ENCODE assay signal across 1 cellular context in genomic region chr2:181891966-181892794, GRCh38.
TF ChIP-seq lines count a peak whose summit lies in the region.

No MANE protein-coding gene starts in this region.

TF ChIP-seq in GM12878, 131 proteins besides CTCF, POLR2A, EP300 and RAD21 (continued from another document and continues in another):
- TF ChIP-seq PKNOX1 (IDR thresholded peaks at IDR 0.05) (peak; percentile 11; the same call in 1 of the 2 replicates), PAX8 (IDR thresholded peaks at IDR 0.05) (no peak), MLLT1 (IDR thresholded peaks at IDR 0.05) (no peak), SKIL (IDR thresholded peaks at IDR 0.05; ENCODE audit: low read depth, poor library complexity, severe bottlenecking) (no peak), PML (IDR thresholded peaks at IDR 0.05; ENCODE audit: low read length) (no peak), RELB (IDR thresholded peaks at IDR 0.05; ENCODE audit: low read depth) (peak; percentile 51; the same call in 1 of the 2 replicates), POLR2AphosphoS2 (IDR thresholded peaks at IDR 0.05; ENCODE audit: low read depth, low read length) (no peak), CREB1 (IDR thresholded peaks at IDR 0.05; ENCODE audit: low read depth) (0 out of 2 replicates have a peak, but pooled peaks have one; percentile 52), IRF3 (IDR thresholded peaks at IDR 0.05) (no peak), REST (IDR thresholded peaks at IDR 0.05; ENCODE audit: low read depth, low read length) (no peak), ZNF592 (IDR thresholded peaks at IDR 0.05) (no peak), ZZZ3 (IDR thresholded peaks at IDR 0.05; ENCODE audit: control insufficient read depth, insufficient read length, low read depth) (no peak), MAX (IDR thresholded peaks at IDR 0.05; ENCODE audit: low read depth, low read length) (no peak), EGR1 (IDR thresholded peaks at IDR 0.05; ENCODE audit: borderline replicate concordance in 1 of 2, low read depth in 2 of 2, low read length in 2 of 2) (no peak), IKZF1 (conservative IDR thresholded peaks at IDR 0.05) (peak; percentile 85), RFX5 (IDR thresholded peaks at IDR 0.05; ENCODE audit: low read depth, low read length) (no peak), CBX3 (IDR thresholded peaks at IDR 0.05; ENCODE audit: borderline replicate concordance, low read depth) (no peak), ZBTB40 (IDR thresholded peaks at IDR 0.05; ENCODE audit: borderline replicate concordance) (no peak), POLR2AphosphoS5 (IDR thresholded peaks at IDR 0.05; ENCODE audit: low read length) (peak; percentile 43; the same call in 1 of the 2 replicates), TBL1XR1 (IDR thresholded peaks at IDR 0.05; ENCODE audit: low read depth, low read length) (no peak), ZNF217 (IDR thresholded peaks at IDR 0.05) (no peak), ZBTB4 (CRISPR knock-in tag; IDR thresholded peaks at IDR 0.05) (no peak), LARP7 (IDR thresholded peaks at IDR 0.05) (peak; percentile 72; the same call in 1 of the 2 replicates), RB1 (IDR thresholded peaks at IDR 0.05; ENCODE audit: borderline replicate concordance) (0 out of 2 replicates have a peak, but pooled peaks have one; percentile 35)
